Comparison of ENCODE assay signal across 1 cellular context in the genomic region with DNA sequence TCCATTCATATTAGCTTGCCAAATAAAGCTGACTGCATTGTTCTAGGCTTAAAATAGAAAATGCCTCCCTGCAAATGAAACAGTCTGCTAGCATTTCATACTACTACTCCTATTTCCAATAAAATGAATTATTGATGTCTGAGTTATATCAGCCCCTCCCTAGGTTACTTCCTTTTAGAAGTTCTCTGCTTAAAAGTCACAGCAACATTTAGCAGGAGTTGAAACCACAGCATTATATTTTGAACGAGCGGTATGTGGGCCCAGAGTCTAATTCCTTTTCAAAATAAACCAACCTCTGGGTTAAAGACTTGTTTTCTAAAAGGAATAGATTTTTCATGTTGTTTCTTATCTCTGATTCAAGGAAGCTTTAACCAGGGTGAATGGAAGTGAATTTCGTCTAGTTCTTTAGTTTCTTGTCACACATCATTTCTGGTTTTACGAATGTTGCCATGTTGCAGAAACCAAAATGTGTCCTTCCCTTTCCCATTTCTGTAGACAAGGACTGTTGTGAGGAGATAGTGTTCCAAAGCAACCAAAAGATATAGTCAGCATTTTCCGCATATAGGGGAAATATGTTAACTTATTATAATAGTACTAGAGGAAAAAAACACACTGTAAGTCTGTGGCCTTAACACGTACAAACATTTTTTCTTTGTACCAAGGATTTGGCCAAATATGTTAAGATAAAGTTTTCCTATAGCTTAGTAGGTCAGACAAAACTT.
TF ChIP-seq lines count a peak whose summit lies in the region.

No MANE protein-coding gene starts in this region.

TF ChIP-seq in A549, 52 proteins besides CTCF, POLR2A, EP300 and RAD21:
- no peak for TF ChIP-seq KDM5A (IDR thresholded peaks at IDR 0.05)
- TF ChIP-seq MAFK (IDR thresholded peaks at IDR 0.05; ENCODE audit: partially characterized antibody): peak; percentile 54
